Comparison of ENCODE assay signal across 1 cellular context in the genomic region with DNA sequence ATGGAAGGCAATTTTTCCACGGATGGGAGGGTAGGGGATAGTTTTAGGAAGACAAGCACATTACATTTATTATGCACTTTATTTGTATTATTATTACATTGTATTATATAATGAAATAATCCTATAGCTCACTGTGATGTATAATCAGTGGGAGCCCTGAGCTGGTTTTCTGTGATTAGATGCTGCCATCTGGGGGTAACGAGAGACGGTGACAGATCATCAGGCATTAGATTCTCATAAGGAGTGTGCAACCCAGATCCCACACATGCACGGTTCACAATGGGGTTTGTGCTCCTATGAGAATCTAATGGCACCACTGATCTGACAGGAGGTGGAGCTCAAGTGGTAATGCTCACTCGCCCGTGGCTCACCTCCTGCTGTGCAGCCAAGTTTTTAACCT.
TF ChIP-seq lines count a peak whose summit lies in the region.

No MANE protein-coding gene starts in this region.

TF ChIP-seq in H1, 55 proteins besides CTCF, POLR2A, EP300 and RAD21:
- TF ChIP-seq GABPA (IDR thresholded peaks at IDR 0.05; ENCODE audit: borderline replicate concordance, insufficient read depth, low read length) (no peak), KDM1A (IDR thresholded peaks at IDR 0.05; ENCODE audit: borderline replicate concordance, low read length) (no peak), SP4 (IDR thresholded peaks at IDR 0.05; ENCODE audit: low read length) (no peak), JUN (IDR thresholded peaks at IDR 0.05; ENCODE audit: low read depth, low read length) (no peak), NANOG (IDR thresholded peaks at IDR 0.05; ENCODE audit: insufficient read depth, low read depth, low read length, poor library complexity, severe bottlenecking) (no peak), SRF (IDR thresholded peaks at IDR 0.05; ENCODE audit: low read depth, low read length) (no peak), EGR1 (IDR thresholded peaks at IDR 0.05; ENCODE audit: borderline replicate concordance, low read depth, low read length) (no peak), RFX5 (IDR thresholded peaks at IDR 0.05; ENCODE audit: borderline replicate concordance, low read depth, low read length) (no peak), TEAD4 (IDR thresholded peaks at IDR 0.05; ENCODE audit: low read depth, low read length) (no peak), PHF8 (conservative IDR thresholded peaks at IDR 0.05; ENCODE audit: low read depth, low read length) (no peak), TAF1 (IDR thresholded peaks at IDR 0.05; ENCODE audit: low read depth, low read length) (no peak), ASH2L (IDR thresholded peaks at IDR 0.05; ENCODE audit: low read length) (no peak), RBBP5 (IDR thresholded peaks at IDR 0.05; ENCODE audit: borderline replicate concordance, low read depth, low read length) (no peak), SP2 (IDR thresholded peaks at IDR 0.05; ENCODE audit: low read length) (no peak), TAF7 (optimal IDR thresholded peaks at IDR 0.05; ENCODE audit: borderline replicate concordance, low read depth, low read length) (no peak)
- TF ChIP-seq, protein P1, sequence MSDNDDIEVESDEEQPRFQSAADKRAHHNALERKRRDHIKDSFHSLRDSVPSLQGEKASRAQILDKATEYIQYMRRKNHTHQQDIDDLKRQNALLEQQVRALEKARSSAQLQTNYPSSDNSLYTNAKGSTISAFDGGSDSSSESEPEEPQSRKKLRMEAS (IDR thresholded peaks at IDR 0.05) = no peak
- TF ChIP-seq, protein P2, sequence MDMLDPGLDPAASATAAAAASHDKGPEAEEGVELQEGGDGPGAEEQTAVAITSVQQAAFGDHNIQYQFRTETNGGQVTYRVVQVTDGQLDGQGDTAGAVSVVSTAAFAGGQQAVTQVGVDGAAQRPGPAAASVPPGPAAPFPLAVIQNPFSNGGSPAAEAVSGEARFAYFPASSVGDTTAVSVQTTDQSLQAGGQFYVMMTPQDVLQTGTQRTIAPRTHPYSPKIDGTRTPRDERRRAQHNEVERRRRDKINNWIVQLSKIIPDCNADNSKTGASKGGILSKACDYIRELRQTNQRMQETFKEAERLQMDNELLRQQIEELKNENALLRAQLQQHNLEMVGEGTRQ (IDR thresholded peaks at IDR 0.05; ENCODE audit: low read length) = no peak
- TF ChIP-seq, protein P3, sequence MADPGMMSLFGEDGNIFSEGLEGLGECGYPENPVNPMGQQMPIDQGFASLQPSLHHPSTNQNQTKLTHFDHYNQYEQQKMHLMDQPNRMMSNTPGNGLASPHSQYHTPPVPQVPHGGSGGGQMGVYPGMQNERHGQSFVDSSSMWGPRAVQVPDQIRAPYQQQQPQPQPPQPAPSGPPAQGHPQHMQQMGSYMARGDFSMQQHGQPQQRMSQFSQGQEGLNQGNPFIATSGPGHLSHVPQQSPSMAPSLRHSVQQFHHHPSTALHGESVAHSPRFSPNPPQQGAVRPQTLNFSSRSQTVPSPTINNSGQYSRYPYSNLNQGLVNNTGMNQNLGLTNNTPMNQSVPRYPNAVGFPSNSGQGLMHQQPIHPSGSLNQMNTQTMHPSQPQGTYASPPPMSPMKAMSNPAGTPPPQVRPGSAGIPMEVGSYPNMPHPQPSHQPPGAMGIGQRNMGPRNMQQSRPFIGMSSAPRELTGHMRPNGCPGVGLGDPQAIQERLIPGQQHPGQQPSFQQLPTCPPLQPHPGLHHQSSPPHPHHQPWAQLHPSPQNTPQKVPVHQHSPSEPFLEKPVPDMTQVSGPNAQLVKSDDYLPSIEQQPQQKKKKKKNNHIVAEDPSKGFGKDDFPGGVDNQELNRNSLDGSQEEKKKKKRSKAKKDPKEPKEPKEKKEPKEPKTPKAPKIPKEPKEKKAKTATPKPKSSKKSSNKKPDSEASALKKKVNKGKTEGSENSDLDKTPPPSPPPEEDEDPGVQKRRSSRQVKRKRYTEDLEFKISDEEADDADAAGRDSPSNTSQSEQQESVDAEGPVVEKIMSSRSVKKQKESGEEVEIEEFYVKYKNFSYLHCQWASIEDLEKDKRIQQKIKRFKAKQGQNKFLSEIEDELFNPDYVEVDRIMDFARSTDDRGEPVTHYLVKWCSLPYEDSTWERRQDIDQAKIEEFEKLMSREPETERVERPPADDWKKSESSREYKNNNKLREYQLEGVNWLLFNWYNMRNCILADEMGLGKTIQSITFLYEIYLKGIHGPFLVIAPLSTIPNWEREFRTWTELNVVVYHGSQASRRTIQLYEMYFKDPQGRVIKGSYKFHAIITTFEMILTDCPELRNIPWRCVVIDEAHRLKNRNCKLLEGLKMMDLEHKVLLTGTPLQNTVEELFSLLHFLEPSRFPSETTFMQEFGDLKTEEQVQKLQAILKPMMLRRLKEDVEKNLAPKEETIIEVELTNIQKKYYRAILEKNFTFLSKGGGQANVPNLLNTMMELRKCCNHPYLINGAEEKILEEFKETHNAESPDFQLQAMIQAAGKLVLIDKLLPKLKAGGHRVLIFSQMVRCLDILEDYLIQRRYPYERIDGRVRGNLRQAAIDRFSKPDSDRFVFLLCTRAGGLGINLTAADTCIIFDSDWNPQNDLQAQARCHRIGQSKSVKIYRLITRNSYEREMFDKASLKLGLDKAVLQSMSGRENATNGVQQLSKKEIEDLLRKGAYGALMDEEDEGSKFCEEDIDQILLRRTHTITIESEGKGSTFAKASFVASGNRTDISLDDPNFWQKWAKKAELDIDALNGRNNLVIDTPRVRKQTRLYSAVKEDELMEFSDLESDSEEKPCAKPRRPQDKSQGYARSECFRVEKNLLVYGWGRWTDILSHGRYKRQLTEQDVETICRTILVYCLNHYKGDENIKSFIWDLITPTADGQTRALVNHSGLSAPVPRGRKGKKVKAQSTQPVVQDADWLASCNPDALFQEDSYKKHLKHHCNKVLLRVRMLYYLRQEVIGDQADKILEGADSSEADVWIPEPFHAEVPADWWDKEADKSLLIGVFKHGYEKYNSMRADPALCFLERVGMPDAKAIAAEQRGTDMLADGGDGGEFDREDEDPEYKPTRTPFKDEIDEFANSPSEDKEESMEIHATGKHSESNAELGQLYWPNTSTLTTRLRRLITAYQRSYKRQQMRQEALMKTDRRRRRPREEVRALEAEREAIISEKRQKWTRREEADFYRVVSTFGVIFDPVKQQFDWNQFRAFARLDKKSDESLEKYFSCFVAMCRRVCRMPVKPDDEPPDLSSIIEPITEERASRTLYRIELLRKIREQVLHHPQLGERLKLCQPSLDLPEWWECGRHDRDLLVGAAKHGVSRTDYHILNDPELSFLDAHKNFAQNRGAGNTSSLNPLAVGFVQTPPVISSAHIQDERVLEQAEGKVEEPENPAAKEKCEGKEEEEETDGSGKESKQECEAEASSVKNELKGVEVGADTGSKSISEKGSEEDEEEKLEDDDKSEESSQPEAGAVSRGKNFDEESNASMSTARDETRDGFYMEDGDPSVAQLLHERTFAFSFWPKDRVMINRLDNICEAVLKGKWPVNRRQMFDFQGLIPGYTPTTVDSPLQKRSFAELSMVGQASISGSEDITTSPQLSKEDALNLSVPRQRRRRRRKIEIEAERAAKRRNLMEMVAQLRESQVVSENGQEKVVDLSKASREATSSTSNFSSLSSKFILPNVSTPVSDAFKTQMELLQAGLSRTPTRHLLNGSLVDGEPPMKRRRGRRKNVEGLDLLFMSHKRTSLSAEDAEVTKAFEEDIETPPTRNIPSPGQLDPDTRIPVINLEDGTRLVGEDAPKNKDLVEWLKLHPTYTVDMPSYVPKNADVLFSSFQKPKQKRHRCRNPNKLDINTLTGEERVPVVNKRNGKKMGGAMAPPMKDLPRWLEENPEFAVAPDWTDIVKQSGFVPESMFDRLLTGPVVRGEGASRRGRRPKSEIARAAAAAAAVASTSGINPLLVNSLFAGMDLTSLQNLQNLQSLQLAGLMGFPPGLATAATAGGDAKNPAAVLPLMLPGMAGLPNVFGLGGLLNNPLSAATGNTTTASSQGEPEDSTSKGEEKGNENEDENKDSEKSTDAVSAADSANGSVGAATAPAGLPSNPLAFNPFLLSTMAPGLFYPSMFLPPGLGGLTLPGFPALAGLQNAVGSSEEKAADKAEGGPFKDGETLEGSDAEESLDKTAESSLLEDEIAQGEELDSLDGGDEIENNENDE (IDR thresholded peaks at IDR 0.05; ENCODE audit: insufficient replicate concordance, low read length) = no peak
- TF ChIP-seq, protein P4, sequence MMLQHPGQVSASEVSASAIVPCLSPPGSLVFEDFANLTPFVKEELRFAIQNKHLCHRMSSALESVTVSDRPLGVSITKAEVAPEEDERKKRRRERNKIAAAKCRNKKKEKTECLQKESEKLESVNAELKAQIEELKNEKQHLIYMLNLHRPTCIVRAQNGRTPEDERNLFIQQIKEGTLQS (IDR thresholded peaks at IDR 0.05; ENCODE audit: insufficient read depth, low read depth, low read length) = no peak
